ENCODE assay signal across 29 cellular contexts in genomic region chr5:31692561-31693221, GRCh38. TPM values are rescaled to one million over a fixed set of nuclear protein-coding genes. Genes with fewer than 3 reads are reported as not detected.
DNase-seq lines count a peak whose midpoint lies in the region; ATAC-seq, FAIRE-seq and TF ChIP-seq lines count a peak whose summit lies in the region.
"Had no signal": no experiment of that assay in that cellular context is flagged by ENCODE, and none has a peak within 500 bp of the region (broad histone marks: within the 10 kb centered on the region; RNA-seq: fewer than 3 reads in every experiment).

No MANE protein-coding gene starts in this region.

- H3K23me2 ChIP-seq in H1 (ENCODE audit: low read depth, low read length), result no peaks in the 10 kb centered on the region

- no peak for TF ChIP-seq EP300 in H1 (IDR thresholded peaks at IDR 0.05; ENCODE audit: borderline replicate concordance in 1 of 2, low read depth in 2 of 2, low read length in 2 of 2)

- TF ChIP-seq CTCF in H1 (IDR thresholded peaks at IDR 0.05; ENCODE audit: control extremely low read depth in 1 of 3, insufficient read depth in 1 of 3, low read depth in 1 of 3, low read length in 3 of 3), result no peak

- no peak overlapping the region for H2AFZ ChIP-seq in H1 (ENCODE audit: low read length)

- no peak overlapping the region for H4K5ac ChIP-seq in H1 (ENCODE audit: insufficient read length, low read depth, low read length)

- no peak overlapping the region for H4K91ac ChIP-seq in H1 (replicated peaks; ENCODE audit: insufficient read length, low read length)

- CTCF ChIA-PET in H1 (lab: Charles Lee; ENCODE audit: partially characterized antibody), result interaction anchor here (0.7 to 2.2 kb wide), 10 partner anchors 8 to 273 kb away, joined by 3 to 8 read pairs (median 3); partner anchors contain the start of gene PDZD2

- H3K9me3 ChIP-seq in H1 (ENCODE audit: insufficient read depth in 2 of 2, low read depth in 1 of 2, low read length in 1 of 2), result peaks cover 0 to 9% of the 10 kb centered on the region in 2 experiments; a peak in 1 of 4 replicates
- H3K9me3 ChIP-seq in right cardiac atrium (ENCODE audit: control insufficient read depth, low read length), result no peaks in the 10 kb centered on the region
- H3K9me3 ChIP-seq: thyroid gland had no signal

- H3K4me3 ChIP-seq in H1 (ENCODE audit: extremely low read depth in 1 of 4, insufficient read depth in 2 of 4, low read depth in 3 of 4, low read length in 4 of 4) (no peak overlapping the region), right cardiac atrium (ENCODE audit: low read length) (no peak overlapping the region)
- H3K4me3 ChIP-seq: cardiac muscle cell, skin epidermis, thyroid gland had no signal

- ATAC-seq in right cardiac atrium (peak; percentile 86 to 88), GM21786 (IDR thresholded peaks at IDR 0.05; ENCODE audit: unreplicated experiment) (no peak)
- ATAC-seq: activated CD4-positive, CD25-positive, alpha-beta regulatory T cell treated with anti-CD3 and anti-CD28 coated beads, Interleukin-2, amount 50 U/mL, for 24 hours; esophagus mucosa; naive thymus-derived CD4-positive, alpha-beta T cell; stimulated activated memory B cell treated with anti-CD40 and anti-IgM and Interleukin-4, amounts not matched to agents 10 μg/mL and 1 μg/mL and 100 μg/mL, for 72 hours had no signal

- H3K23ac ChIP-seq in H1 (ENCODE audit: insufficient read length), result no peak overlapping the region

- H4K8ac ChIP-seq in H1 (ENCODE audit: extremely low read depth, insufficient read depth, low read length), result no peak overlapping the region

- H3K27me3 ChIP-seq in H1 (replicated peaks in 1 of 4; ENCODE audit: control insufficient read depth in 3 of 4, extremely low read depth in 1 of 4, insufficient read depth in 3 of 4, low read length in 3 of 4) (no peaks in the 10 kb centered on the region), right cardiac atrium (ENCODE audit: control insufficient read depth, insufficient read depth) (no peaks in the 10 kb centered on the region)
- H3K27me3 ChIP-seq: cardiac muscle cell, thyroid gland had no signal

- no peak for TF ChIP-seq RAD21 in H1 (IDR thresholded peaks at IDR 0.05 in 1 of 2, conservative IDR thresholded peaks at IDR 0.05 in 1 of 2; ENCODE audit: low read depth in 2 of 2, low read length in 2 of 2)

- H3K36me3 ChIP-seq in H1 (ENCODE audit: control insufficient read depth in 2 of 4, insufficient read depth in 4 of 4, low read length in 3 of 4), result no peaks in the 10 kb centered on the region
- H3K36me3 ChIP-seq: cardiac muscle cell, thyroid gland had no signal

- H3K4me2 ChIP-seq in H1 (ENCODE audit: insufficient read depth in 1 of 2, low read depth in 2 of 2, low read length in 2 of 2), result no peak overlapping the region

- H3K27ac ChIP-seq in H1 (ENCODE audit: low read depth, low read length) (no peak overlapping the region), right cardiac atrium (ENCODE audit: low read length) (peak overlapping the region; percentile 78)
- H3K27ac ChIP-seq: cardiac muscle cell, skin epidermis, thyroid gland had no signal

- no peak overlapping the region for H2BK5ac ChIP-seq in H1 (ENCODE audit: low read depth, low read length)

- H2BK120ac ChIP-seq in H1 (replicated peaks; ENCODE audit: low read depth, low read length), result no peak overlapping the region

- POLR2A ChIA-PET in H1 (lab: Charles Lee; ENCODE audit: partially characterized antibody), result no interaction called here

- intact Hi-C loops in right cardiac atrium (cut with DNase I), result no loop called here

- no peaks in the 10 kb centered on the region for H3K79me2 ChIP-seq in H1 (ENCODE audit: control insufficient read depth in 1 of 2, insufficient read depth in 2 of 2, low read length in 2 of 2)

- H3K4me1 ChIP-seq in H1 (replicated peaks in 1 of 4; ENCODE audit: control insufficient read depth in 3 of 4, insufficient read depth in 4 of 4, low read length in 3 of 4), result peaks cover 0 to 3% (median 2%) of the 10 kb centered on the region in 4 experiments; a peak in 4 of 7 replicates
- peaks cover 6% of the 10 kb centered on the region for H3K4me1 ChIP-seq in right cardiac atrium (ENCODE audit: control insufficient read depth, insufficient read depth, low read length)
- H3K4me1 ChIP-seq: thyroid gland had no signal

- DNase-seq in Ammon's horn (ENCODE audit: low spot score), result peak; percentile 56
- DNase-seq in H1 (ENCODE audit: low read depth in 1 of 2, low spot score in 2 of 2), result no peak
- DNase-seq in right cardiac atrium, result peak; percentile 58 to 84 (median 79)
- peak; percentile 70 for DNase-seq in pons (ENCODE audit: low spot score)
- DNase-seq in ecto neural progenitor cell (ENCODE audit: low spot score), result no peak
- DNase-seq in NCI-H1092 treated with DMSO at 0.1 percent for 48 hours (lab: John Stamatoyannopoulos, UW), result no peak
- DNase-seq in NCI-H82 (lab: John Stamatoyannopoulos, UW), result no peak
- DNase-seq: 8988T; activated CD4-positive, alpha-beta memory T cell treated with anti-CD3 and anti-CD28 coated beads, Interleukin-2, amount 10 ng/mL, durations not matched to agents 7 days and 5 days; activated naive CD4-positive, alpha-beta T cell treated with Interleukin-2 at 50 U/mL for 16 hours; DMS53; effector CD8-positive, alpha-beta T cell; foreskin melanocyte; GF-D8; KBM-7; mesendoderm; naive thymus-derived CD4-positive, alpha-beta T cell; NCI-H1694 treated with DMSO at 0.1 percent for 48 hours; NCI-H748 treated with DMSO at 0.1 percent for 48 hours; SHP77; stimulated activated CD4-positive, alpha-beta T cell treated with anti-CD3 and anti-CD28 coated beads, Interleukin-2, amount 100 ng/mL, for 24 hours; SW 1271 had no signal

- no peak overlapping the region for H3K18ac ChIP-seq in H1 (ENCODE audit: extremely low read depth, low read length)

- no peaks in the 10 kb centered on the region for H3K79me1 ChIP-seq in H1 (ENCODE audit: low read depth, low read length)

- no peaks in the 10 kb centered on the region for H4K20me1 ChIP-seq in H1 (replicated peaks in 1 of 2; ENCODE audit: control insufficient read depth in 1 of 2, insufficient read depth in 2 of 2, low read length in 2 of 2)

- FAIRE-seq in H1 (lab: Jason Lieb, UNC), result no peak

- H2BK20ac ChIP-seq in H1 (ENCODE audit: low read length), result no peak overlapping the region

- H3K9ac ChIP-seq in H1 (replicated peaks in 1 of 4; ENCODE audit: extremely low read depth in 1 of 4, low read depth in 3 of 4, low read length in 3 of 4), result no peak overlapping the region

- no peak overlapping the region for H2BK15ac ChIP-seq in H1 (ENCODE audit: low read length)

- H2AK5ac ChIP-seq in H1 (ENCODE audit: low read depth, low read length), result no peak overlapping the region

- H3K14ac ChIP-seq in H1 (ENCODE audit: insufficient read length), result no peak overlapping the region

- no peak overlapping the region for H3K4ac ChIP-seq in H1 (replicated peaks; ENCODE audit: insufficient read length, low read depth, low read length)

- no peak for TF ChIP-seq POLR2A in H1 (IDR thresholded peaks at IDR 0.05; ENCODE audit: control extremely low read depth in 1 of 2, low read depth in 2 of 2, low read length in 2 of 2)

- WGBS in H1 (ENCODE audit: extremely low coverage in 1 of 2, insufficient coverage in 1 of 2, insufficient read length in 1 of 2, insufficient replicate concordance in 2 of 2, low coverage in 1 of 2, low lambda C conversion rate in 2 of 2, missing lambda C conversion rate in 1 of 2), 2 experiments, result 96% methylated on average over 17 of the region's 17 CpGs; no CpG with 5 or more reads in 1 of the 2 experiments
- 72% methylated on average over 17 of the region's 17 CpGs for WGBS in right cardiac atrium

- H2BK12ac ChIP-seq in H1 (ENCODE audit: low read depth, low read length), result 0 out of 2 replicates have a peak overlapping the region, but pooled peaks have one; percentile 27

- H3K56ac ChIP-seq in H1 (replicated peaks; ENCODE audit: insufficient read length, low read depth, low read length), result no peak overlapping the region

TF ChIP-seq in H1, 55 proteins besides CTCF, POLR2A, EP300 and RAD21:
- TF ChIP-seq FOSL1 (IDR thresholded peaks at IDR 0.05; ENCODE audit: insufficient read depth, low read depth, low read length), result no peak
- TF ChIP-seq HDAC6 (IDR thresholded peaks at IDR 0.05; ENCODE audit: low read depth, low read length), result no peak
- TF ChIP-seq SIRT6 (IDR thresholded peaks at IDR 0.05; ENCODE audit: low read length), result no peak
- no peak for TF ChIP-seq CHD1 (IDR thresholded peaks at IDR 0.05; ENCODE audit: low read depth, low read length)
- no peak for TF ChIP-seq SAP30 (IDR thresholded peaks at IDR 0.05; ENCODE audit: insufficient read depth, insufficient replicate concordance, low read length)
- no peak for TF ChIP-seq SP4 (IDR thresholded peaks at IDR 0.05; ENCODE audit: low read length)
- no peak for TF ChIP-seq ASH2L (IDR thresholded peaks at IDR 0.05; ENCODE audit: low read length)
- TF ChIP-seq JUND (IDR thresholded peaks at IDR 0.05; ENCODE audit: low read length), result no peak
- TF ChIP-seq MAFK (IDR thresholded peaks at IDR 0.05; ENCODE audit: low read depth, low read length), result no peak
- TF ChIP-seq CHD2 (IDR thresholded peaks at IDR 0.05; ENCODE audit: low read length), result no peak
- TF ChIP-seq, protein P1, sequence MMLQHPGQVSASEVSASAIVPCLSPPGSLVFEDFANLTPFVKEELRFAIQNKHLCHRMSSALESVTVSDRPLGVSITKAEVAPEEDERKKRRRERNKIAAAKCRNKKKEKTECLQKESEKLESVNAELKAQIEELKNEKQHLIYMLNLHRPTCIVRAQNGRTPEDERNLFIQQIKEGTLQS (IDR thresholded peaks at IDR 0.05; ENCODE audit: insufficient read depth, low read depth, low read length), result no peak
- no peak for TF ChIP-seq KDM5A (IDR thresholded peaks at IDR 0.05; ENCODE audit: low read length)
- no peak for TF ChIP-seq CREB1 (IDR thresholded peaks at IDR 0.05)
- no peak for TF ChIP-seq EGR1 (IDR thresholded peaks at IDR 0.05; ENCODE audit: borderline replicate concordance, low read depth, low read length)
- no peak for TF ChIP-seq BCL11A (IDR thresholded peaks at IDR 0.05; ENCODE audit: low read depth in 2 of 2, low read length in 2 of 2)
TF ChIP-seq in H1: peak in this region for 0.

RNA-seq across cellular contexts. Expression of gene PDZD2, which starts 53.8 kb away (rescaled TPM):
- total RNA-seq in H1 (2021; fragmentation: NEBNext Ultra II Directional; extraction: Animal tissue kit (Norgen Biotek cat#: 25700)), result 6.8 and 8.5 TPM in 2 replicates
- polyA plus RNA-seq in H1 (2011; rRNA removed) (1.2 and 1.7 TPM in 2 replicates), right cardiac atrium (40.4 TPM)
- polyA plus RNA-seq in H1 (2011; cell fraction: cytosol; rRNA removed), result 1.6 TPM
- polyA plus RNA-seq in H1 (2011; cell fraction: nucleus; rRNA removed), result 3.8 TPM
- polyA plus RNA-seq in H1 (2012, experiment 1 of 2), result 2.0 to 2.8 TPM (median 2.2 TPM) in 4 replicates
- polyA plus RNA-seq in H1 (2012, experiment 2 of 2), result 0.67 TPM
- polyA plus RNA-seq in H1 (2013, experiment 1 of 2), result 3.4 TPM
- polyA plus RNA-seq in H1 (2013, experiment 2 of 2), result 3.1 TPM
- 7.7 and 7.9 TPM in 2 replicates for polyA minus RNA-seq in H1 (2011; rRNA and poly(A)+ RNA removed)
- 3.1 TPM for polyA minus RNA-seq in H1 (2011; cell fraction: cytosol; rRNA and poly(A)+ RNA removed)
- polyA minus RNA-seq in H1 (2011; cell fraction: nucleus; rRNA and poly(A)+ RNA removed), result 10.3 TPM
- total RNA-seq in right cardiac atrium, result 100 to 1,000 TPM; 103 to 188 (median 111) TPM
- total RNA-seq: activated CD4-positive, alpha-beta memory T cell treated with anti-CD3 and anti-CD28 coated beads, Interleukin-2, amount 10 ng/mL, durations not matched to agents 7 days and 5 days had no signal

Comparison
In these comparisons a context has a peak if more than half of its experiments do, and no peak if none do; other contexts are left out.
1. DNase-seq: peak in Ammon's horn (single experiment), right cardiac atrium (3 of 3) and pons (single experiment); none in H1 (0 of 2), ecto neural progenitor cell (single experiment), NCI-H1092 treated with DMSO at 0.1 percent for 48 hours (single experiment) and NCI-H82 (single experiment).
2. RNA of gene PDZD2, which starts 53.8 kb away (total RNA-seq): 103 to 188 TPM in right cardiac atrium; 6.8 to 8.5 TPM in H1; every median in the first group is over 10 times any median in the second.